ENCODE assay signal across 7 cellular contexts in the genomic region with DNA sequence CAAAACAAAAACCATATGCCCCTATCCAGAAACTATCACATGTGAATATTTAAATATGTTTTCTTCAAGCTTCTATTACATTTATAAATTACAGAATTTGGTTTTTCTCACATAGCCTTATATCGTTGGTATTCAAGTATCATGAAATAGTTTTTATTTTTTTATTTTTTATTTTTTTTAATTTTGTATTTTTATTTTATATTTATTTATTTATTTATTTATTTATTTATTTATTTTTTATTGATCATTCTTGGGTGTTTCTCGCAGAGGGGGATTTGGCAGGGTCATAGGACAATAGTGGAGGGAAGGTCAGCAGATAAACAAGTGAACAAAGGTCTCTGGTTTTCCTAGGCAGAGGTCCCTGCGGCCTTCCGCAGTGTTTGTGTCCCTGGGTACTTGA. TPM values are rescaled to one million over a fixed set of nuclear protein-coding genes. Genes with fewer than 3 reads are reported as not detected.
"Had no signal": no experiment of that assay in that cellular context is flagged by ENCODE, and none has a peak within 500 bp of the region (broad histone marks: within the 10 kb centered on the region; RNA-seq: fewer than 3 reads in every experiment).

No MANE protein-coding gene starts in this region.

RNA-seq across cellular contexts. Expression of gene GABRG3, which starts 32.0 kb away (rescaled TPM):
- total RNA-seq: subcutaneous adipose tissue, thoracic aorta, tibial nerve, transverse colon, upper lobe of left lung, upper lobe of right lung, vagina had no signal
